1 cellular context compared by ENCODE assay signal in genomic region chr21:44878053-44878982, GRCh38.
TF ChIP-seq lines count a peak whose summit lies in the region.

No MANE protein-coding gene starts in this region.

TF ChIP-seq in HepG2, 621 proteins besides CTCF, POLR2A, EP300 and RAD21 (continued from another document and continues in another):
- TF ChIP-seq ZBTB14 (CRISPR knock-in tag; IDR thresholded peaks at IDR 0.05) (no peak), ZNF746 (CRISPR knock-in tag; IDR thresholded peaks at IDR 0.05) (no peak), CAMTA2 (CRISPR knock-in tag; IDR thresholded peaks at IDR 0.05; ENCODE audit: borderline replicate concordance) (no peak), IRF9 (CRISPR knock-in tag; IDR thresholded peaks at IDR 0.05; ENCODE audit: borderline replicate concordance) (no peak), FLYWCH1 (CRISPR knock-in tag; IDR thresholded peaks at IDR 0.05) (no peak), ZNF18 (CRISPR knock-in tag; IDR thresholded peaks at IDR 0.05; ENCODE audit: insufficient replicate concordance) (peak; percentile 20), MAF1 (CRISPR knock-in tag; IDR thresholded peaks at IDR 0.05; ENCODE audit: borderline replicate concordance) (no peak), ZNF225 (CRISPR knock-in tag; IDR thresholded peaks at IDR 0.05) (no peak), SIN3B (IDR thresholded peaks at IDR 0.05; ENCODE audit: low read length) (no peak), HOXA5 (CRISPR knock-in tag; IDR thresholded peaks at IDR 0.05) (no peak), ZIK1 (CRISPR knock-in tag; IDR thresholded peaks at IDR 0.05; ENCODE audit: borderline replicate concordance, low read depth) (no peak), ZNF550 (CRISPR knock-in tag; IDR thresholded peaks at IDR 0.05; ENCODE audit: borderline replicate concordance) (no peak), ZNF678 (CRISPR knock-in tag; IDR thresholded peaks at IDR 0.05) (no peak), ARHGAP35 (CRISPR knock-in tag; IDR thresholded peaks at IDR 0.05; ENCODE audit: borderline replicate concordance) (no peak), MATR3 (CRISPR knock-in tag; IDR thresholded peaks at IDR 0.05) (no peak), KDM1A (CRISPR knock-in tag; IDR thresholded peaks at IDR 0.05) (0 out of 2 replicates have a peak, but pooled peaks have one; percentile 61), ZFP36 (IDR thresholded peaks at IDR 0.05; ENCODE audit: borderline replicate concordance, low read depth, low read length, partially characterized antibody) (no peak), ARID2 (CRISPR knock-in tag; IDR thresholded peaks at IDR 0.05; ENCODE audit: borderline replicate concordance) (no peak), ZNF841 (CRISPR knock-in tag; IDR thresholded peaks at IDR 0.05; ENCODE audit: borderline replicate concordance) (no peak), ZC3H13 (CRISPR knock-in tag; IDR thresholded peaks at IDR 0.05) (no peak), TBP (CRISPR knock-in tag; IDR thresholded peaks at IDR 0.05) (no peak), ZNF879 (CRISPR knock-in tag; IDR thresholded peaks at IDR 0.05) (no peak), TCF7L2 (IDR thresholded peaks at IDR 0.05; ENCODE audit: low read depth, low read length) (no peak), TRIM22 (IDR thresholded peaks at IDR 0.05) (no peak), SP1 (IDR thresholded peaks at IDR 0.05) (no peak), SP1 (CRISPR knock-in tag; IDR thresholded peaks at IDR 0.05) (peak; percentile 45; the same call in 1 of the 2 replicates), ZBTB38 (CRISPR knock-in tag; IDR thresholded peaks at IDR 0.05) (peak; percentile 89), NFKBIZ (CRISPR knock-in tag; IDR thresholded peaks at IDR 0.05) (peak; percentile 48; the same call in 1 of the 2 replicates), CSRNP2 (CRISPR knock-in tag; conservative IDR thresholded peaks at IDR 0.05; ENCODE audit: low read depth) (no peak), ZNF260 (CRISPR knock-in tag; IDR thresholded peaks at IDR 0.05; ENCODE audit: borderline replicate concordance, low read depth) (no peak), ZBTB7A (CRISPR knock-in tag; IDR thresholded peaks at IDR 0.05) (no peak), ADNP (CRISPR knock-in tag; IDR thresholded peaks at IDR 0.05) (no peak), KDM2A (CRISPR knock-in tag; IDR thresholded peaks at IDR 0.05; ENCODE audit: borderline replicate concordance, low read depth) (no peak), MXI1 (IDR thresholded peaks at IDR 0.05; ENCODE audit: borderline replicate concordance, low read depth, low read length) (peak; percentile 37; the same call in 1 of the 3 replicates), PLRG1 (conservative IDR thresholded peaks at IDR 0.05) (no peak), ZNF501 (CRISPR knock-in tag; IDR thresholded peaks at IDR 0.05) (no peak), ZNF616 (CRISPR knock-in tag; IDR thresholded peaks at IDR 0.05; ENCODE audit: low read depth) (no peak), NR2C2 (CRISPR knock-in tag; IDR thresholded peaks at IDR 0.05; ENCODE audit: borderline replicate concordance) (peak; percentile 61; the same call in 1 of the 2 replicates), POLR2AphosphoS5 (IDR thresholded peaks at IDR 0.05; ENCODE audit: low read depth, low read length) (peak; percentile 67), CHD4 (IDR thresholded peaks at IDR 0.05; ENCODE audit: borderline replicate concordance, low read length) (no peak), SNAPC5 (CRISPR knock-in tag; IDR thresholded peaks at IDR 0.05; ENCODE audit: borderline replicate concordance) (no peak), GTF2F1 (IDR thresholded peaks at IDR 0.05; ENCODE audit: low read length) (no peak), ZNF605 (CRISPR knock-in tag; IDR thresholded peaks at IDR 0.05) (no peak), SMAD1 (CRISPR knock-in tag; IDR thresholded peaks at IDR 0.05; ENCODE audit: borderline replicate concordance, low read depth) (no peak), POLR2AphosphoS2 (IDR thresholded peaks at IDR 0.05; ENCODE audit: low read depth, low read length) (no peak), ZNF451 (CRISPR knock-in tag; IDR thresholded peaks at IDR 0.05) (no peak), ZBTB25 (CRISPR knock-in tag; IDR thresholded peaks at IDR 0.05) (no peak), NKX3-1 (CRISPR knock-in tag; IDR thresholded peaks at IDR 0.05) (no peak), ZNF839 (CRISPR knock-in tag; IDR thresholded peaks at IDR 0.05; ENCODE audit: borderline replicate concordance) (no peak), HNRNPL (IDR thresholded peaks at IDR 0.05; ENCODE audit: low read depth, low read length) (no peak), ZNF558 (CRISPR knock-in tag; IDR thresholded peaks at IDR 0.05; ENCODE audit: borderline replicate concordance) (no peak), TBX3 (IDR thresholded peaks at IDR 0.05; ENCODE audit: borderline replicate concordance) (peak; percentile 15; the same call in 1 of the 2 replicates), ZNF235 (CRISPR knock-in tag; IDR thresholded peaks at IDR 0.05; ENCODE audit: borderline replicate concordance) (no peak), RORA (CRISPR knock-in tag; IDR thresholded peaks at IDR 0.05) (no peak), SMAD3 (CRISPR knock-in tag; IDR thresholded peaks at IDR 0.05) (no peak), ZNF160 (CRISPR knock-in tag; IDR thresholded peaks at IDR 0.05) (no peak), ZNF224 (CRISPR knock-in tag; IDR thresholded peaks at IDR 0.05) (no peak), RBM39 (IDR thresholded peaks at IDR 0.05; ENCODE audit: low read depth, low read length, poor library complexity, severe bottlenecking) (no peak), CENPT (CRISPR knock-in tag; IDR thresholded peaks at IDR 0.05; ENCODE audit: low read depth) (no peak), GFI1 (CRISPR knock-in tag; IDR thresholded peaks at IDR 0.05; ENCODE audit: borderline replicate concordance) (0 out of 2 replicates have a peak, but pooled peaks have one; percentile 13), ESRRA (CRISPR knock-in tag; IDR thresholded peaks at IDR 0.05; ENCODE audit: low read depth) (peak; percentile 86), SSRP1 (CRISPR knock-in tag; IDR thresholded peaks at IDR 0.05) (no peak; the same call in 1 of the 2 replicates)
- TF ChIP-seq, protein P1, sequence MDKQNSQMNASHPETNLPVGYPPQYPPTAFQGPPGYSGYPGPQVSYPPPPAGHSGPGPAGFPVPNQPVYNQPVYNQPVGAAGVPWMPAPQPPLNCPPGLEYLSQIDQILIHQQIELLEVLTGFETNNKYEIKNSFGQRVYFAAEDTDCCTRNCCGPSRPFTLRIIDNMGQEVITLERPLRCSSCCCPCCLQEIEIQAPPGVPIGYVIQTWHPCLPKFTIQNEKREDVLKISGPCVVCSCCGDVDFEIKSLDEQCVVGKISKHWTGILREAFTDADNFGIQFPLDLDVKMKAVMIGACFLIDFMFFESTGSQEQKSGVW (CRISPR knock-in tag; IDR thresholded peaks at IDR 0.05; ENCODE audit: borderline replicate concordance) = no peak
- TF ChIP-seq, protein P2, sequence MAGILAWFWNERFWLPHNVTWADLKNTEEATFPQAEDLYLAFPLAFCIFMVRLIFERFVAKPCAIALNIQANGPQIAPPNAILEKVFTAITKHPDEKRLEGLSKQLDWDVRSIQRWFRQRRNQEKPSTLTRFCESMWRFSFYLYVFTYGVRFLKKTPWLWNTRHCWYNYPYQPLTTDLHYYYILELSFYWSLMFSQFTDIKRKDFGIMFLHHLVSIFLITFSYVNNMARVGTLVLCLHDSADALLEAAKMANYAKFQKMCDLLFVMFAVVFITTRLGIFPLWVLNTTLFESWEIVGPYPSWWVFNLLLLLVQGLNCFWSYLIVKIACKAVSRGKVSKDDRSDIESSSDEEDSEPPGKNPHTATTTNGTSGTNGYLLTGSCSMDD (CRISPR knock-in tag; IDR thresholded peaks at IDR 0.05) = no peak
- TF ChIP-seq, protein P3, sequence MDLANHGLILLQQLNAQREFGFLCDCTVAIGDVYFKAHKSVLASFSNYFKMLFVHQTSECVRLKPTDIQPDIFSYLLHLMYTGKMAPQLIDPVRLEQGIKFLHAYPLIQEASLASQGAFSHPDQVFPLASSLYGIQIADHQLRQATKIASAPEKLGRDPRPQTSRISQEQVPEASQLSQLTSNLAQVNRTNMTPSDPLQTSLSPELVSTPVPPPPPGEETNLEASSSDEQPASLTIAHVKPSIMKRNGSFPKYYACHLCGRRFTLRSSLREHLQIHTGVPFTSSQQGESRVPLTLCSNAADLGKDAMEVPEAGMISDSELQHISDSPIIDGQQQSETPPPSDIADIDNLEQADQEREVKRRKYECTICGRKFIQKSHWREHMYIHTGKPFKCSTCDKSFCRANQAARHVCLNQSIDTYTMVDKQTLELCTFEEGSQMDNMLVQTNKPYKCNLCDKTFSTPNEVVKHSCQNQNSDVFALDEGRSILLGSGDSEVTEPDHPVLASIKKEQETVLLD (CRISPR knock-in tag; IDR thresholded peaks at IDR 0.05; ENCODE audit: low read depth) = no peak
- TF ChIP-seq, protein P4, sequence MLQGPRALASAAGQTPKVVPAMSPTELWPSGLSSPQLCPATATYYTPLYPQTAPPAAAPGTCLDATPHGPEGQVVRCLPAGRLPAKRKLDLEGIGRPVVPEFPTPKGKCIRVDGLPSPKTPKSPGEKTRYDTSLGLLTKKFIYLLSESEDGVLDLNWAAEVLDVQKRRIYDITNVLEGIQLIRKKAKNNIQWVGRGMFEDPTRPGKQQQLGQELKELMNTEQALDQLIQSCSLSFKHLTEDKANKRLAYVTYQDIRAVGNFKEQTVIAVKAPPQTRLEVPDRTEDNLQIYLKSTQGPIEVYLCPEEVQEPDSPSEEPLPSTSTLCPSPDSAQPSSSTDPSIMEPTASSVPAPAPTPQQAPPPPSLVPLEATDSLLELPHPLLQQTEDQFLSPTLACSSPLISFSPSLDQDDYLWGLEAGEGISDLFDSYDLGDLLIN (CRISPR knock-in tag; IDR thresholded peaks at IDR 0.05; ENCODE audit: borderline replicate concordance) = no peak
- TF ChIP-seq, protein P5, sequence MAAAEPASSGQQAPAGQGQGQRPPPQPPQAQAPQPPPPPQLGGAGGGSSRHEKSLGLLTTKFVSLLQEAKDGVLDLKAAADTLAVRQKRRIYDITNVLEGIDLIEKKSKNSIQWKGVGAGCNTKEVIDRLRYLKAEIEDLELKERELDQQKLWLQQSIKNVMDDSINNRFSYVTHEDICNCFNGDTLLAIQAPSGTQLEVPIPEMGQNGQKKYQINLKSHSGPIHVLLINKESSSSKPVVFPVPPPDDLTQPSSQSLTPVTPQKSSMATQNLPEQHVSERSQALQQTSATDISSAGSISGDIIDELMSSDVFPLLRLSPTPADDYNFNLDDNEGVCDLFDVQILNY (CRISPR knock-in tag; conservative IDR thresholded peaks at IDR 0.05) = no peak
